Comparison of ENCODE assay signal across 1 cellular context in genomic region chr1:46302091-46303037, GRCh38.
TF ChIP-seq lines count a peak whose summit lies in the region.

No MANE protein-coding gene starts in this region.

TF ChIP-seq in Ishikawa, 13 proteins besides CTCF, POLR2A, EP300 and RAD21 (continued from another document):
- TF ChIP-seq, protein P1, sequence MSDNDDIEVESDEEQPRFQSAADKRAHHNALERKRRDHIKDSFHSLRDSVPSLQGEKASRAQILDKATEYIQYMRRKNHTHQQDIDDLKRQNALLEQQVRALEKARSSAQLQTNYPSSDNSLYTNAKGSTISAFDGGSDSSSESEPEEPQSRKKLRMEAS (IDR thresholded peaks at IDR 0.05): peak; percentile 12; the same call in 1 of the 2 replicates
- TF ChIP-seq NFIC (IDR thresholded peaks at IDR 0.05) (0 out of 2 replicates have a peak, but pooled peaks have one; percentile 11), CREB1 (IDR thresholded peaks at IDR 0.05; ENCODE audit: low read depth) (no peak), CEBPB (IDR thresholded peaks at IDR 0.05) (no peak), EGR1 (IDR thresholded peaks at IDR 0.05) (no peak), FOXM1 (IDR thresholded peaks at IDR 0.05; ENCODE audit: borderline replicate concordance, low read depth) (no peak), TCF12 (IDR thresholded peaks at IDR 0.05; ENCODE audit: low read depth) (no peak; the same call in 1 of the 2 replicates)
- TF ChIP-seq, protein P2, sequence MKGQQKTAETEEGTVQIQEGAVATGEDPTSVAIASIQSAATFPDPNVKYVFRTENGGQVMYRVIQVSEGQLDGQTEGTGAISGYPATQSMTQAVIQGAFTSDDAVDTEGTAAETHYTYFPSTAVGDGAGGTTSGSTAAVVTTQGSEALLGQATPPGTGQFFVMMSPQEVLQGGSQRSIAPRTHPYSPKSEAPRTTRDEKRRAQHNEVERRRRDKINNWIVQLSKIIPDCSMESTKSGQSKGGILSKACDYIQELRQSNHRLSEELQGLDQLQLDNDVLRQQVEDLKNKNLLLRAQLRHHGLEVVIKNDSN (IDR thresholded peaks at IDR 0.05): no peak
TF ChIP-seq in Ishikawa: peak in this region for 3.
